ENCODE assay signal across 8 cellular contexts in genomic region chr1:109213824-109214693, GRCh38. TPM values are rescaled to one million over a fixed set of nuclear protein-coding genes. Genes with fewer than 3 reads are reported as not detected.
DNase-seq lines count a peak whose midpoint lies in the region; ATAC-seq and TF ChIP-seq lines count a peak whose summit lies in the region.

SARS1 (plus strand) TSS chr1:109213918; CDS start chr1:109213993, 75 bp downstream.

- peak within 1 kb of the TSS; percentile 61 for H3K9ac ChIP-seq in parathyroid adenoma

- H3K4me1 Mint-ChIP-seq in activated naive CD8-positive, alpha-beta T cell treated with anti-CD3 and anti-CD28 coated beads, Interleukin-2, amount 10 ng/mL, durations not matched to agents 7 days and 5 days = peaks cover 25% of the 10 kb centered on the region

- TF ChIP-seq CTCF in GM10266 (IDR thresholded peaks at IDR 0.05; ENCODE audit: control insufficient read depth, insufficient read depth, low read depth, missing control alignments) = no peak
- TF ChIP-seq CTCF in parathyroid adenoma (IDR thresholded peaks at IDR 0.05) = no peak
- no peak for TF ChIP-seq CTCF in tibial artery (IDR thresholded peaks at IDR 0.05)

- H3K79me2 ChIP-seq in parathyroid adenoma = peaks cover 22% of the 10 kb centered on the region

- peak within 1 kb of the TSS; percentile 95 for H3K27ac Mint-ChIP-seq in activated naive CD8-positive, alpha-beta T cell treated with anti-CD3 and anti-CD28 coated beads, Interleukin-2, amount 10 ng/mL, durations not matched to agents 7 days and 5 days

- H3K4me2 ChIP-seq in parathyroid adenoma (ENCODE audit: low read length) = peak within 1 kb of the TSS; percentile 58

- H3K4me3 Mint-ChIP-seq in activated naive CD8-positive, alpha-beta T cell treated with anti-CD3 and anti-CD28 coated beads, Interleukin-2, amount 10 ng/mL, durations not matched to agents 7 days and 5 days = peak within 1 kb of the TSS; percentile 97

- intact Hi-C loops in Right ventricle myocardium inferior (cut with DNase I) = loop anchor here (2.0 kb wide), 1 partner anchor 113 kb away; no protein-coding TSS in a partner anchor
- intact Hi-C loops in tibial artery (cut with DNase I; ENCODE audit: low total_unique reads) = loop anchor here (5.0 kb wide), 1 partner anchor 112 kb away; no protein-coding TSS in a partner anchor

- H3K4me3 ChIP-seq in parathyroid adenoma (ENCODE audit: low read depth, low read length) = peak within 1 kb of the TSS; percentile 99
- H3K4me3 ChIP-seq in tibial artery = peak within 1 kb of the TSS; percentile 79 to 81

- H3K27me3 Mint-ChIP-seq in activated naive CD8-positive, alpha-beta T cell treated with anti-CD3 and anti-CD28 coated beads, Interleukin-2, amount 10 ng/mL, durations not matched to agents 7 days and 5 days = no peaks in the 10 kb centered on the region

- H3K27me3 ChIP-seq in parathyroid adenoma (ENCODE audit: control insufficient read depth, insufficient read depth, low read length) = no peaks in the 10 kb centered on the region
- H3K27me3 ChIP-seq in tibial artery = no peaks in the 10 kb centered on the region

- no peaks in the 10 kb centered on the region for H3K4me1 ChIP-seq in parathyroid adenoma
- peaks cover 0 to 42% (median 19%) of the 10 kb centered on the region in 4 donors for H3K4me1 ChIP-seq in tibial artery

- peak within 1 kb of the TSS; percentile 74 for H2AFZ ChIP-seq in parathyroid adenoma

- peak within 1 kb of the TSS; percentile 89 for H3K27ac ChIP-seq in parathyroid adenoma
- H3K27ac ChIP-seq in tibial artery = peak within 1 kb of the TSS; percentile 91 to 92

- H3K9me3 Mint-ChIP-seq in activated naive CD8-positive, alpha-beta T cell treated with anti-CD3 and anti-CD28 coated beads, Interleukin-2, amount 10 ng/mL, durations not matched to agents 7 days and 5 days = peaks cover 2% of the 10 kb centered on the region

- ATAC-seq in HG02571 (IDR thresholded peaks at IDR 0.05; ENCODE audit: unreplicated experiment) = peak; percentile 77
- ATAC-seq in activated naive CD8-positive, alpha-beta T cell treated with anti-CD3 and anti-CD28 coated beads, Interleukin-2, amount 10 ng/mL, durations not matched to agents 7 days and 5 days (ENCODE audit: low read depth) = peak; percentile 86
- ATAC-seq in Right ventricle myocardium inferior = peak; percentile 97

- H3K36me3 Mint-ChIP-seq in activated naive CD8-positive, alpha-beta T cell treated with anti-CD3 and anti-CD28 coated beads, Interleukin-2, amount 10 ng/mL, durations not matched to agents 7 days and 5 days = peaks cover 25% of the 10 kb centered on the region

- peak; percentile 90 for DNase-seq in GM10266 (ENCODE audit: extremely low spot score)
- peak; percentile 47 for DNase-seq in NCI-H1048 (lab: John Stamatoyannopoulos, UW)
- DNase-seq in SW 1271 (lab: John Stamatoyannopoulos, UW) = peak; percentile 25 to 63
- peak; percentile 95 for DNase-seq in activated naive CD8-positive, alpha-beta T cell treated with anti-CD3 and anti-CD28 coated beads, Interleukin-2, amount 10 ng/mL, durations not matched to agents 7 days and 5 days
- peak; percentile 93 for DNase-seq in Right ventricle myocardium inferior (ENCODE audit: missing footprints)
- peak; percentile 82 to 93 for DNase-seq in tibial artery

- no peaks in the 10 kb centered on the region for H3K36me3 ChIP-seq in parathyroid adenoma (ENCODE audit: control insufficient read depth, insufficient read depth, low read length)
- no peaks in the 10 kb centered on the region for H3K36me3 ChIP-seq in tibial artery

- POLR2A ChIA-PET in activated naive CD8-positive, alpha-beta T cell treated with anti-CD3 and anti-CD28 coated beads, Interleukin-2, amount 10 ng/mL, durations not matched to agents 7 days and 5 days (lab: Charles Lee) = interaction anchor here (0.9 to 3.9 kb wide), 21 partner anchors 11 to 522 kb away, joined by 3 to 23 read pairs (median 5); partner anchors contain the start of genes CELSR2, GNAI3, PRPF38B and PSMA5

- no peaks in the 10 kb centered on the region for H3K9me3 ChIP-seq in parathyroid adenoma (ENCODE audit: control insufficient read depth, low read length)
- no peaks in the 10 kb centered on the region for H3K9me3 ChIP-seq in tibial artery

RNA-seq across cellular contexts. Expression of gene SARS1, which starts in this region (rescaled TPM):
- 100 to 1,000 TPM; 176 to 184 TPM for total RNA-seq in activated naive CD8-positive, alpha-beta T cell treated with anti-CD3 and anti-CD28 coated beads, Interleukin-2, amount 10 ng/mL, durations not matched to agents 7 days and 5 days
- total RNA-seq in Right ventricle myocardium inferior = 97.6 TPM

Comparison
In these comparisons a context has a peak if more than half of its experiments do, and no peak if none do; other contexts are left out.
1. Peak in every context shown above with its lines: DNase-seq, ATAC-seq, H3K4me3 ChIP-seq and H3K27ac ChIP-seq.
2. DNase-seq: peak in every context shown above with its lines; median percentile 95 in activated naive CD8-positive, alpha-beta T cell treated with anti-CD3 and anti-CD28 coated beads, Interleukin-2, amount 10 ng/mL, durations not matched to agents 7 days and 5 days; 93 in Right ventricle myocardium inferior; 90 in GM10266; 88 in tibial artery; 47 in NCI-H1048; 44 in SW 1271.